In genomic region chr1:228106800-228107054, GRCh38 we compare ENCODE assay signal across 17 cellular contexts. TPM values are rescaled to one million over a fixed set of nuclear protein-coding genes. Genes with fewer than 3 reads are reported as not detected.
DNase-seq lines count a peak whose midpoint lies in the region; ATAC-seq and TF ChIP-seq lines count a peak whose summit lies in the region.
"Had no signal": no experiment of that assay in that cellular context is flagged by ENCODE, and none has a peak within 500 bp of the region (broad histone marks: within the 10 kb centered on the region; RNA-seq: fewer than 3 reads in every experiment).

No MANE protein-coding gene starts in this region.

- H3K4me3 ChIP-seq in CD4-positive, CD25-positive, alpha-beta regulatory T cell (ENCODE audit: low read depth, low read length) = no peak overlapping the region
- H3K4me3 ChIP-seq in endodermal cell (ENCODE audit: low read length) (no peak overlapping the region), upper lobe of left lung (no peak overlapping the region), thyroid gland (replicated peaks in 1 of 3) (no peak overlapping the region)
- H3K4me3 ChIP-seq: BLaER1 treated with 17β-estradiol and CSF1 and Interleukin-3, amounts not matched to agents 10 nM and 100 nM had no signal

- CTCF ChIA-PET in activated CD4-positive, alpha-beta T cell treated with anti-CD3 and anti-CD28 coated beads, Interleukin-2, amount 10 ng/mL, durations not matched to agents 7 days and 5 days (lab: Charles Lee) = interaction anchor here (0.7 to 1.5 kb wide), 3 partner anchors 31 to 60 kb away, joined by 5 read pairs; partner anchors contain the start of gene IBA57

- no peaks in the 10 kb centered on the region for H3K9me3 Mint-ChIP-seq in activated CD4-positive, alpha-beta T cell treated with anti-CD3 and anti-CD28 coated beads, Interleukin-2, amount 10 ng/mL, durations not matched to agents 7 days and 5 days
- peaks cover 0 to 1% (median 0%) of the 10 kb centered on the region in 7 donors for H3K9me3 Mint-ChIP-seq in CD4-positive, CD25-positive, alpha-beta regulatory T cell
- H3K9me3 Mint-ChIP-seq in endodermal cell (peaks cover 2% of the 10 kb centered on the region), neural crest cell (no peaks in the 10 kb centered on the region)

- intact Hi-C loops in thyroid gland (cut with DNase I) = loop anchor here (5.0 to 10.0 kb wide), 2 partner anchors 36 to 372 kb away; partner anchors contain the start of genes GUK1, JMJD4 and SNAP47

- peaks cover 34% of the 10 kb centered on the region for H3K4me1 ChIP-seq in CD4-positive, CD25-positive, alpha-beta regulatory T cell (ENCODE audit: control insufficient read depth, insufficient read depth, low read length, poor library complexity, severe bottlenecking)
- peaks cover 7% of the 10 kb centered on the region for H3K4me1 ChIP-seq in endodermal cell (ENCODE audit: control insufficient read depth, insufficient read depth, low read length)
- H3K4me1 ChIP-seq in upper lobe of left lung = peaks cover 33 to 49% (median 36%) of the 10 kb centered on the region in 4 donors
- peaks cover 28 to 29% of the 10 kb centered on the region in 2 donors for H3K4me1 ChIP-seq in thyroid gland

- ATAC-seq in CD4-positive, CD25-positive, alpha-beta regulatory T cell (ENCODE audit: low read depth in 2 of 2) = no peak
- no peak for ATAC-seq in upper lobe of left lung (ENCODE audit: low FRiP score in 2 of 2)

- peaks cover 9% of the 10 kb centered on the region for H3K36me3 Mint-ChIP-seq in activated CD4-positive, alpha-beta T cell treated with anti-CD3 and anti-CD28 coated beads, Interleukin-2, amount 10 ng/mL, durations not matched to agents 7 days and 5 days (ENCODE audit: low read depth)
- peaks cover 8% of the 10 kb centered on the region for H3K36me3 Mint-ChIP-seq in CD4-positive, CD25-positive, alpha-beta regulatory T cell
- H3K36me3 Mint-ChIP-seq in endodermal cell (ENCODE audit: low read depth) (peaks cover 13% of the 10 kb centered on the region), neural crest cell (ENCODE audit: low read depth) (peaks cover 3% of the 10 kb centered on the region)

- no peak for TF ChIP-seq EP300 in upper lobe of left lung (IDR thresholded peaks at IDR 0.05)

- 93 to 96% methylated on average over 9 of the region's 9 CpGs for whole genome bisulfite sequencing in endodermal cell (ENCODE audit: insufficient coverage in 1 of 2, insufficient read length in 1 of 2), 2 experiments
- 94 to 95% methylated on average over 5 to 9 of the region's 9 CpGs for WGBS in upper lobe of left lung, 2 donors
- WGBS in thyroid gland, 2 donors = 92 to 94% methylated on average over 9 of the region's 9 CpGs

- POLR2A ChIA-PET in activated CD4-positive, alpha-beta T cell treated with anti-CD3 and anti-CD28 coated beads, Interleukin-2, amount 10 ng/mL, durations not matched to agents 7 days and 5 days (lab: Charles Lee) = no interaction called here

- peak overlapping the region; percentile 27 for H3K4me3 Mint-ChIP-seq in activated CD4-positive, alpha-beta T cell treated with anti-CD3 and anti-CD28 coated beads, Interleukin-2, amount 10 ng/mL, durations not matched to agents 7 days and 5 days
- peak overlapping the region; percentile 17 to 79 (median 63) for H3K4me3 Mint-ChIP-seq in CD4-positive, CD25-positive, alpha-beta regulatory T cell
- H3K4me3 Mint-ChIP-seq in endodermal cell (peak overlapping the region; percentile 84), neural crest cell (peak overlapping the region; percentile 78)

- H3K27me3 ChIP-seq in CD4-positive, CD25-positive, alpha-beta regulatory T cell (ENCODE audit: control insufficient read depth, insufficient read depth, low read length) = no peaks in the 10 kb centered on the region
- H3K27me3 ChIP-seq in endodermal cell (ENCODE audit: control insufficient read depth, insufficient read depth, low read length, poor library complexity, severe bottlenecking) = no peaks in the 10 kb centered on the region
- no peaks in the 10 kb centered on the region for H3K27me3 ChIP-seq in upper lobe of left lung
- no peaks in the 10 kb centered on the region for H3K27me3 ChIP-seq in thyroid gland
- H3K27me3 ChIP-seq: BLaER1 treated with 17β-estradiol and CSF1 and Interleukin-3, amounts not matched to agents 10 nM and 100 nM had no signal

- TF ChIP-seq CTCF in endodermal cell (conservative IDR thresholded peaks at IDR 0.05) (no peak), neural crest cell (conservative IDR thresholded peaks at IDR 0.05) (no peak), upper lobe of left lung (IDR thresholded peaks at IDR 0.05) (no peak), thyroid gland (IDR thresholded peaks at IDR 0.05) (no peak)

- no peaks in the 10 kb centered on the region for H3K9me3 ChIP-seq in CD4-positive, CD25-positive, alpha-beta regulatory T cell (ENCODE audit: control insufficient read depth in 2 of 2, low read length in 2 of 2)
- H3K9me3 ChIP-seq in endodermal cell (ENCODE audit: control insufficient read depth, low read length) (no peaks in the 10 kb centered on the region), upper lobe of left lung (no peaks in the 10 kb centered on the region), thyroid gland (no peaks in the 10 kb centered on the region)
- H3K9me3 ChIP-seq: BLaER1 treated with 17β-estradiol and CSF1 and Interleukin-3, amounts not matched to agents 10 nM and 100 nM had no signal

- H3K36me3 ChIP-seq in CD4-positive, CD25-positive, alpha-beta regulatory T cell (ENCODE audit: control insufficient read depth, insufficient read depth, low read length) = peaks cover 14% of the 10 kb centered on the region
- H3K36me3 ChIP-seq in endodermal cell (ENCODE audit: control insufficient read depth, insufficient read depth, low read length) (peaks cover 14% of the 10 kb centered on the region), upper lobe of left lung (peaks cover 0 to 24% (median 15%) of the 10 kb centered on the region in 4 donors), thyroid gland (peaks cover 0 to 5% of the 10 kb centered on the region in 2 donors)

- H3K9ac ChIP-seq in endodermal cell (ENCODE audit: extremely low read depth, low read length, poor library complexity, severe bottlenecking) = no peak overlapping the region

- H3K4me1 Mint-ChIP-seq in activated CD4-positive, alpha-beta T cell treated with anti-CD3 and anti-CD28 coated beads, Interleukin-2, amount 10 ng/mL, durations not matched to agents 7 days and 5 days = peaks cover 41% of the 10 kb centered on the region
- peaks cover 0 to 59% (median 16%) of the 10 kb centered on the region in 4 donors for H3K4me1 Mint-ChIP-seq in CD4-positive, CD25-positive, alpha-beta regulatory T cell
- H3K4me1 Mint-ChIP-seq in endodermal cell (peaks cover 12% of the 10 kb centered on the region), neural crest cell (peaks cover 35% of the 10 kb centered on the region)

- DNase-seq in activated CD4-positive, alpha-beta T cell treated with anti-CD3 and anti-CD28 coated beads, Interleukin-2, amount 10 ng/mL, durations not matched to agents 7 days and 5 days = no peak
- no peak for DNase-seq in activated CD4-positive, alpha-beta T cell treated with anti-CD3 and anti-CD28 coated beads, Interleukin-2, amount 50 U/mL, for 48 hours
- no peak for DNase-seq in CD4-positive, CD25-positive, alpha-beta regulatory T cell
- DNase-seq in endodermal cell (peak; percentile 31), neural crest cell (ENCODE audit: low read depth, low spot score) (no peak), upper lobe of left lung (no peak), amygdala (lab: John Stamatoyannopoulos, UW) (no peak), thyroid gland (no peak)
- DNase-seq: GOT3; KBM-7; NCI-H1417 treated with DMSO at 0.1 percent for 48 hours; NCI-H1930; NCI-H2171 treated with DMSO at 0.1 percent for 48 hours; NCI-H446 treated with DMSO at 0.1 percent for 48 hours; NK-92 treated with Interleukin-12 subunit alpha and Interleukin-12 subunit beta, amount 100 ng/mL, for 24 hours; OCI-M1 had no signal

- no peaks in the 10 kb centered on the region for H3K27me3 Mint-ChIP-seq in activated CD4-positive, alpha-beta T cell treated with anti-CD3 and anti-CD28 coated beads, Interleukin-2, amount 10 ng/mL, durations not matched to agents 7 days and 5 days
- H3K27me3 Mint-ChIP-seq in CD4-positive, CD25-positive, alpha-beta regulatory T cell = no peaks in the 10 kb centered on the region
- H3K27me3 Mint-ChIP-seq in endodermal cell (ENCODE audit: insufficient read depth) (peaks cover 4% of the 10 kb centered on the region), neural crest cell (ENCODE audit: low read depth) (peaks cover 16% of the 10 kb centered on the region)

- peak overlapping the region; percentile 81 for H3K27ac Mint-ChIP-seq in activated CD4-positive, alpha-beta T cell treated with anti-CD3 and anti-CD28 coated beads, Interleukin-2, amount 10 ng/mL, durations not matched to agents 7 days and 5 days
- no peak overlapping the region for H3K27ac Mint-ChIP-seq in CD4-positive, CD25-positive, alpha-beta regulatory T cell
- no peak overlapping the region for H3K27ac Mint-ChIP-seq in endodermal cell
- H3K27ac Mint-ChIP-seq in neural crest cell (ENCODE audit: unreplicated experiment) = no peak overlapping the region

- H3K27ac ChIP-seq in CD4-positive, CD25-positive, alpha-beta regulatory T cell (ENCODE audit: insufficient read depth, low read length, poor library complexity, severe bottlenecking) = no peak overlapping the region
- no peak overlapping the region for H3K27ac ChIP-seq in endodermal cell (ENCODE audit: low read depth, low read length)
- no peak overlapping the region for H3K27ac ChIP-seq in upper lobe of left lung
- no peak overlapping the region for H3K27ac ChIP-seq in thyroid gland
- H3K27ac ChIP-seq: BLaER1 treated with 17β-estradiol and CSF1 and Interleukin-3, amounts not matched to agents 10 nM and 100 nM had no signal

- TF ChIP-seq POLR2A in upper lobe of left lung (IDR thresholded peaks at IDR 0.05) = no peak
- no peak for TF ChIP-seq POLR2A in thyroid gland (IDR thresholded peaks at IDR 0.05)

RNA-seq across cellular contexts. Expression of gene MRPL55, which starts 2.4 kb away (rescaled TPM):
- total RNA-seq in activated CD4-positive, alpha-beta T cell treated with anti-CD3 and anti-CD28 coated beads, Interleukin-2, amount 10 ng/mL, durations not matched to agents 7 days and 5 days = 10 to 100 TPM; 38.6 to 44.1 TPM
- total RNA-seq in CD4-positive, CD25-positive, alpha-beta regulatory T cell = 62.5 TPM
- 100 to 1,000 TPM; 126 to 163 (median 143) TPM for polyA plus RNA-seq in CD4-positive, CD25-positive, alpha-beta regulatory T cell
- total RNA-seq in endodermal cell = 10 to 100 TPM; 57.6 to 66.7 TPM
- polyA plus RNA-seq in endodermal cell (2013, experiment 1 of 2) = 72.3 TPM
- 52.9 TPM for polyA plus RNA-seq in endodermal cell (2013, experiment 2 of 2)
- 61.9 and 67.3 TPM in 2 replicates for total RNA-seq in neural crest cell
- 100 to 1,000 TPM in 1 of 6 donors, 10 to 100 TPM in 5; 42.4 to 161 (median 60.1) TPM for total RNA-seq in upper lobe of left lung
- total RNA-seq in thyroid gland = 100 to 1,000 TPM in 1 of 4 donors, 10 to 100 TPM in 3; 23.5 to 125 (median 87.5) TPM

RNA-seq across cellular contexts. Expression of gene C1orf35, which starts 3.6 kb away (rescaled TPM):
- 10 to 100 TPM; 14.4 to 24.4 TPM for total RNA-seq in activated CD4-positive, alpha-beta T cell treated with anti-CD3 and anti-CD28 coated beads, Interleukin-2, amount 10 ng/mL, durations not matched to agents 7 days and 5 days
- total RNA-seq in CD4-positive, CD25-positive, alpha-beta regulatory T cell = 23.5 TPM
- 10 to 100 TPM; 18.0 to 24.0 (median 21.2) TPM for polyA plus RNA-seq in CD4-positive, CD25-positive, alpha-beta regulatory T cell
- 10 to 100 TPM; 31.6 to 34.0 TPM for total RNA-seq in endodermal cell
- polyA plus RNA-seq in endodermal cell (2013, experiment 1 of 2) = 27.6 TPM
- polyA plus RNA-seq in endodermal cell (2013, experiment 2 of 2) = 24.7 TPM
- total RNA-seq in neural crest cell = 29.1 and 29.7 TPM in 2 replicates
- total RNA-seq in upper lobe of left lung = 10 to 100 TPM; 12.8 to 34.6 (median 17.8) TPM
- 10 to 100 TPM in 3 of 4 donors, 1 to 10 TPM in 1; 8.3 to 26.5 (median 13.6) TPM for total RNA-seq in thyroid gland

RNA-seq across cellular contexts. Expression of gene ARF1, which starts 24.2 kb away (rescaled TPM):
- 100 to 1,000 TPM; 267 to 285 TPM for total RNA-seq in activated CD4-positive, alpha-beta T cell treated with anti-CD3 and anti-CD28 coated beads, Interleukin-2, amount 10 ng/mL, durations not matched to agents 7 days and 5 days
- total RNA-seq in CD4-positive, CD25-positive, alpha-beta regulatory T cell = 335 TPM
- polyA plus RNA-seq in CD4-positive, CD25-positive, alpha-beta regulatory T cell = 100 to 1,000 TPM; 445 to 517 (median 481) TPM
- total RNA-seq in endodermal cell (100 to 1,000 TPM; 322 to 372 TPM), neural crest cell (237 and 240 TPM in 2 replicates), upper lobe of left lung (100 to 1,000 TPM; 157 to 487 (median 374) TPM), thyroid gland (100 to 1,000 TPM; 378 to 457 (median 410) TPM)
- 397 TPM for polyA plus RNA-seq in endodermal cell (2013, experiment 1 of 2)
- polyA plus RNA-seq in endodermal cell (2013, experiment 2 of 2) = 397 TPM

RNA-seq across cellular contexts. Expression of gene GUK1, which starts 33.4 kb away (rescaled TPM):
- 100 to 1,000 TPM; 207 to 260 TPM for total RNA-seq in activated CD4-positive, alpha-beta T cell treated with anti-CD3 and anti-CD28 coated beads, Interleukin-2, amount 10 ng/mL, durations not matched to agents 7 days and 5 days
- 270 TPM for total RNA-seq in CD4-positive, CD25-positive, alpha-beta regulatory T cell
- polyA plus RNA-seq in CD4-positive, CD25-positive, alpha-beta regulatory T cell = 100 to 1,000 TPM; 329 to 413 (median 371) TPM
- total RNA-seq in endodermal cell (100 to 1,000 TPM; 110 to 112 TPM), neural crest cell (114 and 115 TPM in 2 replicates), upper lobe of left lung (100 to 1,000 TPM; 198 to 385 (median 269) TPM), thyroid gland (100 to 1,000 TPM; 157 to 385 (median 283) TPM)
- polyA plus RNA-seq in endodermal cell (2013, experiment 1 of 2) = 121 TPM
- polyA plus RNA-seq in endodermal cell (2013, experiment 2 of 2) = 115 TPM

RNA-seq across cellular contexts. Expression of gene GJC2, which starts 43.0 kb away (rescaled TPM):
- total RNA-seq in activated CD4-positive, alpha-beta T cell treated with anti-CD3 and anti-CD28 coated beads, Interleukin-2, amount 10 ng/mL, durations not matched to agents 7 days and 5 days = under 1 TPM; 0.40 to 0.62 TPM
- total RNA-seq in CD4-positive, CD25-positive, alpha-beta regulatory T cell = 2.8 TPM
- not detected for polyA plus RNA-seq in CD4-positive, CD25-positive, alpha-beta regulatory T cell
- total RNA-seq in endodermal cell (under 1 TPM; 0.53 to 0.60 TPM), neural crest cell (0.65 and 0.68 TPM in 2 replicates), upper lobe of left lung (1 to 10 TPM; 1.4 to 8.7 (median 2.0) TPM), thyroid gland (10 to 100 TPM in 1 of 4 donors, 1 to 10 TPM in 3; 2.1 to 14.0 (median 3.8) TPM)
- 0.71 TPM for polyA plus RNA-seq in endodermal cell (2013, experiment 1 of 2)
- 0.37 TPM for polyA plus RNA-seq in endodermal cell (2013, experiment 2 of 2)

Comparison
In these comparisons a context has a peak if more than half of its experiments do, and no peak if none do; other contexts are left out.
1. H3K4me3 Mint-ChIP-seq: peak in every context shown above with its lines; median percentile 84 in endodermal cell; 78 in neural crest cell; 63 in CD4-positive, CD25-positive, alpha-beta regulatory T cell; 27 in activated CD4-positive, alpha-beta T cell treated with anti-CD3 and anti-CD28 coated beads, Interleukin-2, amount 10 ng/mL, durations not matched to agents 7 days and 5 days.